ENCODE assay signal across 8 cellular contexts in genomic region chr1:16498573-16499359, GRCh38. TPM values are rescaled to one million over a fixed set of nuclear protein-coding genes. Genes with fewer than 3 reads are reported as not detected.
A peak's percentile ranks its signal among the peaks of the same experiment; 100 is the strongest.
DNase-seq lines count a peak whose midpoint lies in the region; ATAC-seq and TF ChIP-seq lines count a peak whose summit lies in the region.

No MANE protein-coding gene starts in this region.

- H3K9me3 ChIP-seq in Karpas-422 (ENCODE audit: low read length) (no peaks in the 10 kb centered on the region), Peyer's patch (no peaks in the 10 kb centered on the region), fibroblast of lung (ENCODE audit: control insufficient read depth, insufficient read depth, low read depth, low read length) (no peaks in the 10 kb centered on the region)

- POLR2A ChIA-PET in naive thymus-derived CD8-positive, alpha-beta T cell (lab: Charles Lee), result interaction anchor here (0.7 to 2.6 kb wide), 3 partner anchors 15 to 58 kb away, joined by 3 to 15 read pairs (median 14); partner anchors contain the start of gene NECAP2

- peak overlapping the region; percentile 81 to 90 (median 86) for H3K4me3 Mint-ChIP-seq in naive thymus-derived CD8-positive, alpha-beta T cell
- H3K4me3 Mint-ChIP-seq in stimulated activated memory B cell treated with anti-CD40 and anti-IgM and Interleukin-4, amounts not matched to agents 10 μg/mL and 1 μg/mL and 100 μg/mL, for 72 hours, result peak overlapping the region; percentile 92

- no peaks in the 10 kb centered on the region for H3K9me2 ChIP-seq in Karpas-422 (replicated peaks; ENCODE audit: insufficient read depth, low read length)

- H2AFZ ChIP-seq in Karpas-422 (ENCODE audit: low read length), result peak overlapping the region; percentile 78; the same call in 1 of the 2 replicates
- H2AFZ ChIP-seq in fibroblast of lung (ENCODE audit: low read length), result peak overlapping the region; percentile 41

- TF ChIP-seq POLR2A in Peyer's patch (IDR thresholded peaks at IDR 0.05), result no peak

- no peaks in the 10 kb centered on the region for H3K36me3 ChIP-seq in Karpas-422 (ENCODE audit: insufficient read depth, low read length)
- H3K36me3 ChIP-seq in Peyer's patch, result no peaks in the 10 kb centered on the region
- no peaks in the 10 kb centered on the region for H3K36me3 ChIP-seq in fibroblast of lung (ENCODE audit: control insufficient read depth, insufficient read depth, low read length)

- H3K4me1 Mint-ChIP-seq in naive thymus-derived CD8-positive, alpha-beta T cell, result peaks cover 9 to 34% (median 19%) of the 10 kb centered on the region in 4 donors
- H3K4me1 Mint-ChIP-seq in stimulated activated memory B cell treated with anti-CD40 and anti-IgM and Interleukin-4, amounts not matched to agents 10 μg/mL and 1 μg/mL and 100 μg/mL, for 72 hours, result peaks cover 41% of the 10 kb centered on the region

- H3K36me3 Mint-ChIP-seq in naive thymus-derived CD8-positive, alpha-beta T cell, result no peaks in the 10 kb centered on the region
- H3K36me3 Mint-ChIP-seq in stimulated activated memory B cell treated with anti-CD40 and anti-IgM and Interleukin-4, amounts not matched to agents 10 μg/mL and 1 μg/mL and 100 μg/mL, for 72 hours, result no peaks in the 10 kb centered on the region

- H3K4me3 ChIP-seq in Karpas-422 (ENCODE audit: low read length) (peak overlapping the region; percentile 89), Peyer's patch (peak overlapping the region; percentile 75 to 94 (median 81)), fibroblast of lung (replicated peaks in 1 of 4; ENCODE audit: control extremely low read depth in 1 of 4, insufficient read depth in 1 of 4, low read depth in 3 of 4, low read length in 4 of 4) (peak overlapping the region; percentile 32 to 76 (median 54))

- no peaks in the 10 kb centered on the region for H4K20me1 ChIP-seq in Karpas-422 (ENCODE audit: insufficient read depth, low read depth, low read length)
- H4K20me1 ChIP-seq in fibroblast of lung (ENCODE audit: control insufficient read depth, extremely low read depth, insufficient read depth, low read length), result no peaks in the 10 kb centered on the region

- TF ChIP-seq CTCF in Peyer's patch (IDR thresholded peaks at IDR 0.05), result peak in 3 of 6 experiments; percentile 4 to 21 (median 10)
- no peak for TF ChIP-seq CTCF in fibroblast of lung (conservative IDR thresholded peaks at IDR 0.05 in 1 of 2, IDR thresholded peaks at IDR 0.05 in 1 of 2; ENCODE audit: low read depth in 1 of 2, low read length in 2 of 2)

- no peaks in the 10 kb centered on the region for H3K27me3 ChIP-seq in Karpas-422 (ENCODE audit: low read length)
- H3K27me3 ChIP-seq in Peyer's patch, result no peaks in the 10 kb centered on the region
- H3K27me3 ChIP-seq in fibroblast of lung (ENCODE audit: control insufficient read depth, insufficient read depth, low read length), result no peaks in the 10 kb centered on the region

- H3K4me2 ChIP-seq in Karpas-422 (ENCODE audit: low read depth, low read length, poor library complexity, severe bottlenecking) (peak overlapping the region; percentile 99), fibroblast of lung (ENCODE audit: extremely low read depth, insufficient read depth, low read length) (peak overlapping the region; percentile 21)

- H3K27ac Mint-ChIP-seq in naive thymus-derived CD8-positive, alpha-beta T cell, result peak overlapping the region in 6 of 10 donors; percentile 37 to 93 (median 73)
- H3K27ac Mint-ChIP-seq in stimulated activated memory B cell treated with anti-CD40 and anti-IgM and Interleukin-4, amounts not matched to agents 10 μg/mL and 1 μg/mL and 100 μg/mL, for 72 hours, result peak overlapping the region; percentile 79

- H3K27ac ChIP-seq in Karpas-422 (ENCODE audit: low read length) (no peak overlapping the region), Peyer's patch (peak overlapping the region; percentile 63 to 87 (median 80)), fibroblast of lung (ENCODE audit: insufficient read depth, low read length) (no peak overlapping the region)

- DNase-seq in DMS53 treated with DMSO at 0.1 percent for 48 hours (lab: John Stamatoyannopoulos, UW; ENCODE audit: unreplicated experiment), result peak; percentile 70
- DNase-seq in Karpas-422, result peak; percentile 94
- DNase-seq in Peyer's patch, result peak; percentile 93 to 97 (median 93)
- peak; percentile 81 for DNase-seq in activated T-helper 1 cell treated with Interleukin-2 at 50 U/mL for 16 hours (ENCODE audit: low read depth)
- DNase-seq in fibroblast of lung (ENCODE audit: low read depth in 2 of 2), result peak; percentile 80 to 82
- DNase-seq in naive thymus-derived CD8-positive, alpha-beta T cell, result peak; percentile 68 to 91 (median 80)

- ATAC-seq in GM21786 (IDR thresholded peaks at IDR 0.05; ENCODE audit: unreplicated experiment), result peak; percentile 75
- peak; percentile 86 to 90 for ATAC-seq in naive thymus-derived CD8-positive, alpha-beta T cell
- peak; percentile 95 for ATAC-seq in stimulated activated memory B cell treated with anti-CD40 and anti-IgM and Interleukin-4, amounts not matched to agents 10 μg/mL and 1 μg/mL and 100 μg/mL, for 72 hours

- no peaks in the 10 kb centered on the region for H3K79me2 ChIP-seq in Karpas-422 (ENCODE audit: low read length)
- H3K79me2 ChIP-seq in fibroblast of lung (ENCODE audit: control insufficient read depth, insufficient read depth, low read length), result no peaks in the 10 kb centered on the region

- H3K4me1 ChIP-seq in Karpas-422 (ENCODE audit: low read length), result peaks cover 11% of the 10 kb centered on the region
- H3K4me1 ChIP-seq in Peyer's patch, result peaks cover 0 to 10% (median 5%) of the 10 kb centered on the region in 4 donors
- no peaks in the 10 kb centered on the region for H3K4me1 ChIP-seq in fibroblast of lung (ENCODE audit: control insufficient read depth, extremely low read depth, insufficient read depth, low read length)

- H3K9me3 Mint-ChIP-seq in naive thymus-derived CD8-positive, alpha-beta T cell, result no peaks in the 10 kb centered on the region
- no peaks in the 10 kb centered on the region for H3K9me3 Mint-ChIP-seq in stimulated activated memory B cell treated with anti-CD40 and anti-IgM and Interleukin-4, amounts not matched to agents 10 μg/mL and 1 μg/mL and 100 μg/mL, for 72 hours

- no peaks in the 10 kb centered on the region for H3K27me3 Mint-ChIP-seq in naive thymus-derived CD8-positive, alpha-beta T cell
- no peaks in the 10 kb centered on the region for H3K27me3 Mint-ChIP-seq in stimulated activated memory B cell treated with anti-CD40 and anti-IgM and Interleukin-4, amounts not matched to agents 10 μg/mL and 1 μg/mL and 100 μg/mL, for 72 hours

- H3K9ac ChIP-seq in Karpas-422 (ENCODE audit: low read length) (peak overlapping the region; percentile 80), fibroblast of lung (ENCODE audit: insufficient read depth, low read length) (peak overlapping the region; percentile 64)

RNA-seq across cellular contexts. Expression of gene RNU1-1, which starts 15.3 kb away (rescaled TPM):
- under 0.01 TPM in 2 replicates for total RNA-seq in Karpas-422 (2014; rRNA removed; shearing (Covaris generic); ENCODE audit: low replicate concordance)
- total RNA-seq in Peyer's patch (under 1 TPM; under 0.01 TPM), fibroblast of lung (under 0.01 and 3,997 TPM in 2 replicates)
- not detected in 2 replicates for polyA plus RNA-seq in fibroblast of lung
- 44.1 and 65.6 TPM in 2 replicates for polyA plus RNA-seq in fibroblast of lung (2012)
- under 0.01 TPM in 2 replicates for polyA minus RNA-seq in fibroblast of lung (ENCODE audit: low replicate concordance)
- 1,000 to 10,000 TPM; 3,449 to 3,916 TPM for total RNA-seq in naive thymus-derived CD8-positive, alpha-beta T cell
- polyA plus RNA-seq in naive thymus-derived CD8-positive, alpha-beta T cell, result 10 to 100 TPM in 1 of 3 donors, not detected in 2; 22.6 TPM

RNA-seq across cellular contexts. Expression of gene NECAP2, which starts 58.2 kb away (rescaled TPM):
- total RNA-seq in Karpas-422 (2014; rRNA removed; shearing (Covaris generic); ENCODE audit: low replicate concordance), result 50.4 and 54.9 TPM in 2 replicates
- total RNA-seq in Peyer's patch (10 to 100 TPM; 32.1 to 53.1 (median 38.6) TPM), fibroblast of lung (74.0 and 83.9 TPM in 2 replicates)
- polyA plus RNA-seq in fibroblast of lung, result 91.6 and 97.0 TPM in 2 replicates
- polyA plus RNA-seq in fibroblast of lung (2012), result 74.4 and 76.1 TPM in 2 replicates
- polyA minus RNA-seq in fibroblast of lung (ENCODE audit: low replicate concordance), result 49.0 and 60.7 TPM in 2 replicates
- total RNA-seq in naive thymus-derived CD8-positive, alpha-beta T cell, result 100 to 1,000 TPM; 142 to 146 TPM
- polyA plus RNA-seq in naive thymus-derived CD8-positive, alpha-beta T cell, result 100 to 1,000 TPM; 137 to 176 (median 171) TPM

Comparison
In these comparisons a context has a peak if more than half of its experiments do, and no peak if none do; other contexts are left out.
1. H3K27ac ChIP-seq: peak in Peyer's patch (4 of 4); none in Karpas-422 (single experiment) and fibroblast of lung (single experiment).
2. Peak in every context shown above with its lines, with median percentiles within 50 percentile points of each other: DNase-seq, ATAC-seq and H3K4me3 ChIP-seq.